In genomic region chr16:27703545-27703944, GRCh38 we compare ENCODE assay signal across 18 cellular contexts.
A peak's percentile ranks its signal among the peaks of the same experiment; 100 is the strongest.
DNase-seq lines count a peak whose midpoint lies in the region; ATAC-seq, FAIRE-seq and TF ChIP-seq lines count a peak whose summit lies in the region.
"Had no signal": no experiment of that assay in that cellular context is flagged by ENCODE, and none has a peak within 500 bp of the region (broad histone marks: within the 10 kb centered on the region; RNA-seq: fewer than 3 reads in every experiment).

No MANE protein-coding gene starts in this region.

- H3K27ac ChIP-seq in lower lobe of right lung, result peak overlapping the region; percentile 6
- peak overlapping the region; percentile 72 to 88 (median 83) for H3K27ac ChIP-seq in thyroid gland
- H3K27ac ChIP-seq: body of pancreas, right atrium auricular region had no signal

- DNase-seq in NCI-H1092 treated with DMSO at 0.1 percent for 48 hours (lab: John Stamatoyannopoulos, UW) (peak; percentile 33), NCI-H1092 (lab: John Stamatoyannopoulos, UW) (no peak), bronchial epithelial cell (ENCODE audit: low read depth) (peak; percentile 10), lower lobe of right lung (no peak), thyroid gland (no peak), amygdala (lab: John Stamatoyannopoulos, UW) (no peak)
- DNase-seq: activated CD8-positive, alpha-beta T cell treated with anti-CD3 and anti-CD28 coated beads, Interleukin-2, amount 10 ng/mL, durations not matched to agents 7 days and 5 days; body of pancreas; Caco-2; left cardiac atrium; NCI-H2029 treated with DMSO at 0.1 percent for 48 hours; NCI-H82 had no signal

- no peaks in the 10 kb centered on the region for H3K9me3 ChIP-seq in lower lobe of right lung
- H3K9me3 ChIP-seq in thyroid gland, result no peaks in the 10 kb centered on the region
- H3K9me3 ChIP-seq: body of pancreas, Caco-2, right atrium auricular region had no signal

- H3K4me3 ChIP-seq in bronchial epithelial cell (ENCODE audit: low read depth, low read length) (no peak overlapping the region), lower lobe of right lung (no peak overlapping the region), thyroid gland (replicated peaks in 1 of 3) (no peak overlapping the region)
- H3K4me3 ChIP-seq: body of pancreas, right atrium auricular region had no signal

- intact Hi-C loops in lower lobe of right lung (cut with DNase I) (no loop called here), thyroid gland (cut with DNase I) (no loop called here)

- TF ChIP-seq POLR2A in thyroid gland (IDR thresholded peaks at IDR 0.05), result no peak

- 59 to 81% methylated on average over 5 of the region's 5 CpGs for WGBS in thyroid gland, 2 donors

- H3K27me3 ChIP-seq in bronchial epithelial cell (ENCODE audit: control insufficient read depth, insufficient read depth, low read length), result no peaks in the 10 kb centered on the region
- H3K27me3 ChIP-seq in lower lobe of right lung (ENCODE audit: low read depth), result no peaks in the 10 kb centered on the region
- no peaks in the 10 kb centered on the region for H3K27me3 ChIP-seq in thyroid gland
- H3K27me3 ChIP-seq: body of pancreas, right atrium auricular region had no signal

- H3K4me1 ChIP-seq in lower lobe of right lung (no peaks in the 10 kb centered on the region), thyroid gland (peaks cover 30 to 38% of the 10 kb centered on the region in 2 donors)
- H3K4me1 ChIP-seq: body of pancreas, Caco-2 had no signal

- FAIRE-seq in bronchial epithelial cell (lab: Jason Lieb, UNC), result no peak
- FAIRE-seq: TTC549 had no signal

- H3K36me3 ChIP-seq in bronchial epithelial cell (ENCODE audit: control insufficient read depth, insufficient read depth, low read length) (peaks cover 2% of the 10 kb centered on the region), lower lobe of right lung (peaks cover 18% of the 10 kb centered on the region), thyroid gland (peaks cover 4 to 13% of the 10 kb centered on the region in 2 donors)

- ATAC-seq in lower lobe of right lung, result no peak
- no peak for ATAC-seq in GM19452 (IDR thresholded peaks at IDR 0.05; ENCODE audit: unreplicated experiment)
- no peak for ATAC-seq in GM18873 (IDR thresholded peaks at IDR 0.05; ENCODE audit: low FRiP score, unreplicated experiment)
- ATAC-seq: activated CD8-positive, alpha-beta T cell treated with anti-CD3 and anti-CD28 coated beads, Interleukin-2, amount 10 ng/mL, durations not matched to agents 7 days and 5 days; activated T-helper 17 cell treated with anti-CD3 and anti-CD28 coated beads, Interleukin-2, amount 50 U/mL, for 72 hours; body of pancreas; left cardiac atrium; natural killer cell treated with Interleukin-12 subunit alpha and Interleukin-12 subunit beta and Interleukin-15 and Interleukin-18, amount 100 ng/mL, for 72 hours had no signal

- TF ChIP-seq CTCF in bronchial epithelial cell (IDR thresholded peaks at IDR 0.05; ENCODE audit: insufficient read depth, low read length, severe bottlenecking) (no peak), lower lobe of right lung (IDR thresholded peaks at IDR 0.05) (no peak), thyroid gland (IDR thresholded peaks at IDR 0.05) (no peak)

Comparison
In these comparisons a context has a peak if more than half of its experiments do, and no peak if none do; other contexts are left out.
1. DNase-seq: peak in NCI-H1092 treated with DMSO at 0.1 percent for 48 hours (single experiment) and bronchial epithelial cell (single experiment); none in NCI-H1092 (single experiment), lower lobe of right lung (single experiment), thyroid gland (0 of 2) and amygdala (0 of 56).